In genomic region chr16:56781565-56781964, GRCh38 we compare ENCODE assay signal across 23 cellular contexts. TPM values are rescaled to one million over a fixed set of nuclear protein-coding genes. Genes with fewer than 3 reads are reported as not detected.
DNase-seq lines count a peak whose midpoint lies in the region; ATAC-seq, FAIRE-seq and TF ChIP-seq lines count a peak whose summit lies in the region.
"Had no signal": no experiment of that assay in that cellular context is flagged by ENCODE, and none has a peak within 500 bp of the region (broad histone marks: within the 10 kb centered on the region; RNA-seq: fewer than 3 reads in every experiment).

No MANE protein-coding gene starts in this region.

- H3K9ac ChIP-seq in K562 (ENCODE audit: insufficient read depth in 1 of 2, low read depth in 2 of 2, low read length in 2 of 2) (no peak overlapping the region), mesendoderm (ENCODE audit: low read length) (no peak overlapping the region)

- no peak overlapping the region for H3K4me3 ChIP-seq in K562
- no peak overlapping the region for H3K4me3 ChIP-seq in mesendoderm (ENCODE audit: low read length)
- H3K4me3 ChIP-seq: esophagus muscularis mucosa, smooth muscle cell had no signal

- no peak overlapping the region for H2BK5ac ChIP-seq in mesendoderm (ENCODE audit: low read length)

- no TSS peak for BruUV-seq in K562 (replicated peaks; lab: Mats Ljungman, UMichigan)

- H3K79me2 ChIP-seq in K562 (ENCODE audit: control insufficient read depth, insufficient read depth, low read length) (peaks cover 22% of the 10 kb centered on the region), mesendoderm (ENCODE audit: control insufficient read depth, insufficient read depth, low read length) (no peaks in the 10 kb centered on the region)

- CTCF ChIA-PET in K562 (lab: Yijun Ruan, JAX; ENCODE audit: low intra/inter-chr PET ratio) = no interaction called here

- no peak overlapping the region for H4K8ac ChIP-seq in mesendoderm (ENCODE audit: low read depth, low read length)

- TF ChIP-seq EP300 in K562 (IDR thresholded peaks at IDR 0.05; ENCODE audit: low read length) = no peak

- no peak for ATAC-seq in K562
- no peak for ATAC-seq in HG03139 (IDR thresholded peaks at IDR 0.05; ENCODE audit: unreplicated experiment)
- ATAC-seq: left ventricle myocardium superior; stimulated activated naive CD8-positive, alpha-beta T cell treated with anti-CD3 and anti-CD28 coated beads, Interleukin-15, amount 100 ng/mL, for 72 hours; T-cell had no signal

- H3K18ac ChIP-seq in mesendoderm (ENCODE audit: low read length) = peak overlapping the region; percentile 41

- peaks cover 5% of the 10 kb centered on the region; the same call in 1 of the 2 replicates for H4K20me1 ChIP-seq in K562 (replicated peaks; ENCODE audit: control insufficient read depth, insufficient read depth, low read length)

- H3K79me1 ChIP-seq in mesendoderm (ENCODE audit: low read length) = peaks cover 2% of the 10 kb centered on the region

- 85% methylated on average over 6 of the region's 6 CpGs for WGBS in K562 (ENCODE audit: insufficient coverage, low coverage, missing lambda C conversion rate)
- WGBS in mesendoderm (ENCODE audit: extremely low coverage, insufficient coverage, low lambda C conversion rate) = no CpG with 5 or more reads among the region's 6 CpGs

- DNase-seq in NCI-H1694 (lab: John Stamatoyannopoulos, UW) (peak; percentile 16), K562 (ENCODE audit: extremely low read depth in 1 of 4, low spot score in 3 of 4) (no peak), mesendoderm (peak; percentile 27), superior temporal gyrus (ENCODE audit: extremely low spot score) (peak; percentile 41), NCI-H524 treated with DMSO at 0.1 percent for 48 hours (lab: John Stamatoyannopoulos, UW) (no peak), HuH-7.5 (ENCODE audit: low spot score) (no peak)
- DNase-seq in activated T-cell treated with anti-CD3 and anti-CD28 coated beads, Interleukin-2, amount 50 U/mL, for 48 hours = no peak
- DNase-seq: activated CD4-positive, alpha-beta T cell treated with anti-CD3 and anti-CD28 coated beads, Interleukin-2, amount 50 U/mL, for 1 hour; activated CD8-positive, alpha-beta memory T cell treated with anti-CD3 and anti-CD28 coated beads, Interleukin-2, amount 50 U/mL, for 48 hours; activated naive CD4-positive, alpha-beta T cell; amniotic stem cell; effector CD8-positive, alpha-beta T cell; GOT3; left ventricle myocardium superior; MV-4-11; NCI-H2081; posterior cingulate gyrus; stimulated activated CD4-positive, alpha-beta T cell treated with anti-CD3 and anti-CD28 coated beads, Interleukin-4, amount 100 ng/mL, for 1 hour; stimulated activated naive CD8-positive, alpha-beta T cell treated with anti-CD3 and anti-CD28 coated beads, Interleukin-15, amount 100 ng/mL, for 72 hours; T-cell had no signal

- H3K27me3 ChIP-seq in K562 (ENCODE audit: control insufficient read depth in 2 of 2, insufficient read depth in 2 of 2, low read length in 2 of 2) (no peaks in the 10 kb centered on the region), mesendoderm (ENCODE audit: insufficient read depth, low read length, poor library complexity) (no peaks in the 10 kb centered on the region)
- H3K27me3 ChIP-seq: esophagus muscularis mucosa had no signal

- H3K4me2 ChIP-seq in K562 (ENCODE audit: insufficient read depth, low read length) (no peak overlapping the region), mesendoderm (ENCODE audit: low read length) (no peak overlapping the region)
- H3K4me2 ChIP-seq: smooth muscle cell had no signal

- H3K9me3 ChIP-seq in K562 (replicated peaks; ENCODE audit: control insufficient read depth, insufficient read depth, low read depth, low read length) = no peaks in the 10 kb centered on the region
- H3K9me3 ChIP-seq: esophagus muscularis mucosa had no signal

- no peak overlapping the region for H4K5ac ChIP-seq in mesendoderm (ENCODE audit: low read length)

- POLR2A ChIA-PET in K562 (lab: Yijun Ruan, JAX) = no interaction called here

- no peak overlapping the region for H2AK5ac ChIP-seq in mesendoderm (ENCODE audit: low read length)

- no peak overlapping the region for H3K27ac ChIP-seq in K562 (ENCODE audit: extremely low read depth, low read depth, low read length)
- H3K27ac ChIP-seq in mesendoderm (ENCODE audit: low read depth, low read length) = no peak overlapping the region
- H3K27ac ChIP-seq: esophagus muscularis mucosa had no signal

- no peak overlapping the region for H2BK15ac ChIP-seq in mesendoderm (replicated peaks; ENCODE audit: low read depth)

- no peak for TF ChIP-seq RAD21 in K562 (CRISPR knock-in tag; conservative IDR thresholded peaks at IDR 0.05 in 1 of 2, IDR thresholded peaks at IDR 0.05 in 1 of 2)

- no peaks in the 10 kb centered on the region for H3K9me1 ChIP-seq in K562 (ENCODE audit: control insufficient read depth, insufficient read depth, low read length)

- intact Hi-C loops in K562 (cut with micrococcal nuclease) = loop anchor here (10.0 kb wide), 1 partner anchor 207 kb away; no protein-coding TSS in a partner anchor

- H2BK120ac ChIP-seq in mesendoderm (ENCODE audit: low read depth, low read length) = no peak overlapping the region

- in situ Hi-C loops in K562 (cut with MboI) = no loop called here

- no peak overlapping the region for H3K56ac ChIP-seq in mesendoderm (ENCODE audit: low read length)

- H3K36me3 ChIP-seq in K562 (ENCODE audit: control insufficient read depth, insufficient read depth, low read length) = peaks cover 2% of the 10 kb centered on the region; the same call in 2 of the 3 replicates
- H3K36me3 ChIP-seq in mesendoderm (ENCODE audit: control insufficient read depth, insufficient read depth, low read length) = no peaks in the 10 kb centered on the region
- H3K36me3 ChIP-seq: esophagus muscularis mucosa had no signal

- no peaks in the 10 kb centered on the region for H3K4me1 ChIP-seq in K562 (replicated peaks in 1 of 2; ENCODE audit: control insufficient read depth in 2 of 2, insufficient read depth in 2 of 2, low read length in 2 of 2)
- peaks cover 7% of the 10 kb centered on the region for H3K4me1 ChIP-seq in mesendoderm (ENCODE audit: control insufficient read depth, low read depth, low read length)

- no peak overlapping the region for H2AFZ ChIP-seq in K562 (ENCODE audit: low read depth, low read length)

- TF ChIP-seq CTCF in K562 (IDR thresholded peaks at IDR 0.05 in 2 of 3, conservative IDR thresholded peaks at IDR 0.05 in 1 of 3; ENCODE audit: insufficient read depth in 2 of 3, low read depth in 1 of 3, low read length in 3 of 3) = no peak

- FAIRE-seq in K562 (lab: Jason Lieb, UNC) = no peak

- no peak overlapping the region for H3K23ac ChIP-seq in mesendoderm (ENCODE audit: low read length)

- no peak overlapping the region for H3K4ac ChIP-seq in mesendoderm (ENCODE audit: low read depth, low read length)

- no peak for TF ChIP-seq POLR2A in K562 (conservative IDR thresholded peaks at IDR 0.05)

TF ChIP-seq in K562, 482 proteins besides CTCF, POLR2A, EP300 and RAD21:
- TF ChIP-seq ZZZ3 (IDR thresholded peaks at IDR 0.05) (no peak), PRDM10 (IDR thresholded peaks at IDR 0.05; ENCODE audit: partially characterized antibody) (peak; percentile 91)
TF ChIP-seq in K562: peak in this region for 1.

RNA-seq across cellular contexts. Expression of gene NUP93, which starts 51.6 kb away (rescaled TPM):
- total RNA-seq in K562 (2011; cell fraction: chromatin; rRNA removed; ENCODE audit: low replicate concordance) = 173 and 180 TPM in 2 replicates
- total RNA-seq in K562 (2011; cell fraction: nucleolus; rRNA removed) = 70.0 and 74.1 TPM in 2 replicates
- total RNA-seq in K562 (2011; cell fraction: nucleoplasm; rRNA removed) = 117 and 128 TPM in 2 replicates
- 111 and 129 TPM in 2 replicates for total RNA-seq in K562 (2014; rRNA removed)
- 117 and 122 TPM in 2 replicates for total RNA-seq in K562 (2014; rRNA removed; fragmentation: Illumina TruSeq; extraction: Trizol)
- 136 and 137 TPM in 2 replicates for total RNA-seq in K562 (2015; rRNA removed; fragmentation: Illumina TruSeq; extraction: Trizol)
- 155 and 156 TPM in 2 replicates for total RNA-seq in K562 (2021)
- polyA plus RNA-seq in K562 (2011; rRNA removed) = 92.0 and 105 TPM in 2 replicates
- 118 and 127 TPM in 2 replicates for polyA plus RNA-seq in K562 (2011; cell fraction: cytosol; rRNA removed)
- polyA plus RNA-seq in K562 (2011; cell fraction: nucleus; rRNA removed) = 172 and 196 TPM in 2 replicates
- polyA plus RNA-seq in K562 (2012) = 76.2 and 104 TPM in 2 replicates
- polyA plus RNA-seq in K562 (2014; fragmentation: Illumina TruSeq; extraction: Trizol) = 114 and 121 TPM in 2 replicates
- 100 to 1,000 TPM; 111 to 162 TPM for polyA plus RNA-seq in K562 (2014; fragmentation: Nextera tagmentation; extraction: Ambion mirVana)
- polyA plus RNA-seq in K562 (2014; rRNA removed) = 88.4 and 101 TPM in 2 replicates
- 128 and 161 TPM in 2 replicates for polyA minus RNA-seq in K562 (2011; rRNA and poly(A)+ RNA removed)
- polyA minus RNA-seq in K562 (2011; cell fraction: cytosol; rRNA and poly(A)+ RNA removed) = 112 and 141 TPM in 2 replicates
- polyA minus RNA-seq in K562 (2011; cell fraction: nucleus; rRNA and poly(A)+ RNA removed) = 49.4 and 65.2 TPM in 2 replicates
- polyA plus RNA-seq in mesendoderm (2013, experiment 1 of 2) = 132 TPM
- 134 TPM for polyA plus RNA-seq in mesendoderm (2013, experiment 2 of 2)

Comparison
In these comparisons a context has a peak if more than half of its experiments do, and no peak if none do; other contexts are left out.
1. DNase-seq: peak in NCI-H1694 (single experiment), mesendoderm (single experiment) and superior temporal gyrus (single experiment); none in K562 (0 of 4), activated T-cell treated with anti-CD3 and anti-CD28 coated beads, Interleukin-2, amount 50 U/mL, for 48 hours (0 of 2), NCI-H524 treated with DMSO at 0.1 percent for 48 hours (single experiment) and HuH-7.5 (single experiment).